Comparison of ENCODE assay signal across 13 cellular contexts in the genomic region with DNA sequence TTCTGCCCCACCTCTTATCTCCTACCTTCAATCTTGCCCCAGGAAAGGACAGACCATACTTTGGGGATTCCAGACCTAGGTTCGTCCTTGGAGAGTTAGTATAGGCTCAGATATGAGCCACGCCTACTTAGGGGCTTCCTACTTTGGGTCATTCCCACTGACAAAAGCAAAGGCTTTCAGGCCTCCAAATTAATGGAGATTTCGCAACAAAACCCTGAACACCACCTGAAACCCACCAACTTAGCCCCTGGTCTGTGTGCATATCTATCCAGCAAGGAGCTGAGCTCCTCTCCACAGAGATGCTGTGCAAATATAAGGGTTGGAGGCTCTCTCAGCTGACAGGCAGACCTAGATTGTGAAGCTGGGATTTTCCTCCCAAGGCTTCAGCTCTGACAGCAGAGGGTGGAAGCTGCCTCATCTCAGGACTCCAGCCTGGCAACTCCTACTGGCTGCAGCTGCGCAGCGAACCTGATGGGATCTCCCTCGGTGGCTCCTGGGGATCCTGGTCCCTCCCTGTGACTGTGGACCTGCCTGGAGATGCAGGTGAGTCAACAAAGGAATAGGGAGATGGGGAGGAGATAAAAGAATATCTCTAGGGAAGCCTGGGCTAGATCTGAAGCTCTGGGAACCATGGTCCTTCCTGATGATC. TPM values are rescaled to one million over a fixed set of nuclear protein-coding genes. Genes with fewer than 3 reads are reported as not detected.
DNase-seq lines count a peak whose midpoint lies in the region; TF ChIP-seq lines count a peak whose summit lies in the region.
"Had no signal": no experiment of that assay in that cellular context is flagged by ENCODE, and none has a peak within 500 bp of the region (broad histone marks: within the 10 kb centered on the region; RNA-seq: fewer than 3 reads in every experiment).

No MANE protein-coding gene starts in this region.

- peaks cover 1% of the 10 kb centered on the region for H3K27me3 Mint-ChIP-seq in progenitor cell of endocrine pancreas

- TF ChIP-seq CTCF in sigmoid colon (IDR thresholded peaks at IDR 0.05), result no peak
- no peak for TF ChIP-seq CTCF in A673 (conservative IDR thresholded peaks at IDR 0.05; ENCODE audit: low read depth, low read length)
- no peak for TF ChIP-seq CTCF in progenitor cell of endocrine pancreas (IDR thresholded peaks at IDR 0.05; ENCODE audit: unreplicated experiment)

- TF ChIP-seq EP300 in sigmoid colon (IDR thresholded peaks at IDR 0.05), result no peak

- H3K36me3 Mint-ChIP-seq in progenitor cell of endocrine pancreas (ENCODE audit: insufficient read depth), result no peaks in the 10 kb centered on the region
- H3K36me3 Mint-ChIP-seq: CD14-positive monocyte; CD8-positive, alpha-beta T cell had no signal

- DNase-seq in NCI-H146 (lab: John Stamatoyannopoulos, UW), result peak; percentile 63
- peak; percentile 59 for DNase-seq in NCI-H526 treated with DMSO at 0.1 percent for 48 hours (lab: John Stamatoyannopoulos, UW)
- DNase-seq in sigmoid colon, result peak; percentile 20
- no peak for DNase-seq in A673 (ENCODE audit: low spot score)
- DNase-seq in progenitor cell of endocrine pancreas (ENCODE audit: low spot score, unreplicated experiment), result no peak
- DNase-seq: CD8-positive, alpha-beta T cell; COR-L47; GF-D8; KG1 had no signal

- CTCF ChIA-PET in A673 (lab: Charles Lee), result no interaction called here

- H3K9me3 ChIP-seq in sigmoid colon (no peaks in the 10 kb centered on the region), A673 (ENCODE audit: low read depth, low read length, poor library complexity, severe bottlenecking) (no peaks in the 10 kb centered on the region)

- POLR2A ChIA-PET in A673 (lab: Charles Lee; ENCODE audit: low non-redundant PET), result no interaction called here

- no peak overlapping the region for H3K27ac Mint-ChIP-seq in progenitor cell of endocrine pancreas
- H3K27ac Mint-ChIP-seq: CD14-positive monocyte; CD8-positive, alpha-beta T cell had no signal

- no peak overlapping the region for H3K27ac ChIP-seq in sigmoid colon
- H3K27ac ChIP-seq in A673 (ENCODE audit: low read depth, low read length, poor library complexity, severe bottlenecking), result no peak overlapping the region
- H3K27ac ChIP-seq: HL-60 had no signal

- H3K4me1 ChIP-seq in sigmoid colon (no peaks in the 10 kb centered on the region), A673 (ENCODE audit: insufficient read depth, low read length, poor library complexity, severe bottlenecking) (no peaks in the 10 kb centered on the region)

- H3K4me1 Mint-ChIP-seq in progenitor cell of endocrine pancreas (ENCODE audit: low read depth), result peaks cover 7% of the 10 kb centered on the region

- H3K4me3 ChIP-seq in sigmoid colon (no peak overlapping the region), A673 (ENCODE audit: low read depth, low read length, poor library complexity, severe bottlenecking) (no peak overlapping the region)

- H3K9me3 Mint-ChIP-seq in progenitor cell of endocrine pancreas (ENCODE audit: low read depth), result no peaks in the 10 kb centered on the region
- H3K9me3 Mint-ChIP-seq: CD8-positive, alpha-beta T cell had no signal

- no peak overlapping the region for H3K4me3 Mint-ChIP-seq in progenitor cell of endocrine pancreas (ENCODE audit: low read depth)
- H3K4me3 Mint-ChIP-seq: CD14-positive monocyte; CD8-positive, alpha-beta T cell had no signal

- no TSS peak for BruUV-seq in A673 (replicated peaks; lab: Mats Ljungman, UMichigan)

- H3K36me3 ChIP-seq in sigmoid colon (no peaks in the 10 kb centered on the region), A673 (ENCODE audit: insufficient read depth, low read length, poor library complexity, severe bottlenecking) (no peaks in the 10 kb centered on the region)

- intact Hi-C loops in sigmoid colon (cut with DNase I), result no loop called here
- intact Hi-C loops in A673 (cut with micrococcal nuclease; ENCODE audit: unreplicated experiment), result no loop called here

- no peak for TF ChIP-seq POLR2A in sigmoid colon (IDR thresholded peaks at IDR 0.05)

- 94 to 95% methylated on average over 6 of the region's 6 CpGs for WGBS in sigmoid colon, 2 donors

- H3K27me3 ChIP-seq in sigmoid colon, result no peaks in the 10 kb centered on the region
- no peaks in the 10 kb centered on the region for H3K27me3 ChIP-seq in A673 (replicated peaks; ENCODE audit: insufficient read depth, low read depth, low read length, poor library complexity)

RNA-seq across cellular contexts. Expression of a gene that starts 2.1 kb away (rescaled TPM):
- total RNA-seq in sigmoid colon (not detected), A673 (2021) (not detected in 2 replicates), progenitor cell of endocrine pancreas (0.31 TPM in 1 of 2 replicates, not detected in the other)
- polyA plus RNA-seq in sigmoid colon, result not detected
- total RNA-seq: CD8-positive, alpha-beta T cell; H4 had no signal
- polyA plus RNA-seq: BJ, CD14-positive monocyte had no signal

RNA-seq across cellular contexts. Expression of a gene that starts 19.1 kb away (rescaled TPM):
- 1 to 10 TPM in 2 of 4 donors, under 1 TPM in 2; 0.66 to 3.4 (median 1.2) TPM for total RNA-seq in sigmoid colon
- 10 to 100 TPM; 11.4 to 65.7 (median 17.1) TPM for polyA plus RNA-seq in sigmoid colon
- 296 and 309 TPM in 2 replicates for total RNA-seq in A673 (2021)
- total RNA-seq in progenitor cell of endocrine pancreas, result 49.4 and 50.9 TPM in 2 replicates

RNA-seq across cellular contexts. Expression of a gene that starts 28.1 kb away (rescaled TPM):
- total RNA-seq in sigmoid colon (10 to 100 TPM; 26.8 to 39.6 (median 29.5) TPM), A673 (2021) (47.4 and 53.7 TPM in 2 replicates), progenitor cell of endocrine pancreas (46.0 and 50.8 TPM in 2 replicates)
- polyA plus RNA-seq in sigmoid colon, result 100 to 1,000 TPM in 1 of 3 donors, 10 to 100 TPM in 2; 43.2 to 155 (median 63.6) TPM

RNA-seq across cellular contexts. Expression of a gene that starts 38.9 kb away (rescaled TPM):
- total RNA-seq in sigmoid colon (10 to 100 TPM in 3 of 4 donors, 1 to 10 TPM in 1; 8.8 to 33.8 (median 10.2) TPM), A673 (2021) (not detected in 2 replicates), progenitor cell of endocrine pancreas (0.53 and 1.2 TPM in 2 replicates)
- polyA plus RNA-seq in sigmoid colon, result 1 to 10 TPM; 1.2 to 9.5 (median 1.8) TPM
- total RNA-seq: CD8-positive, alpha-beta T cell had no signal
- polyA plus RNA-seq: BJ, CD14-positive monocyte had no signal

RNA-seq across cellular contexts. Expression of a gene that starts 49.9 kb away (rescaled TPM):
- 10 to 100 TPM; 25.3 to 33.4 (median 29.6) TPM for total RNA-seq in sigmoid colon
- 10 to 100 TPM; 34.2 to 43.9 (median 36.6) TPM for polyA plus RNA-seq in sigmoid colon
- 36.7 TPM in 2 replicates for total RNA-seq in A673 (2021)
- total RNA-seq in progenitor cell of endocrine pancreas, result 30.2 and 30.4 TPM in 2 replicates

Comparison
In these comparisons a context has a peak if more than half of its experiments do, and no peak if none do; other contexts are left out.
1. DNase-seq: peak in NCI-H146 (single experiment), NCI-H526 treated with DMSO at 0.1 percent for 48 hours (single experiment) and sigmoid colon (single experiment); none in A673 (single experiment) and progenitor cell of endocrine pancreas (single experiment).
2. RNA of a gene that starts 19.1 kb away (total RNA-seq): 296 to 309 TPM in A673 and 49.4 to 50.9 TPM in progenitor cell of endocrine pancreas; 0.66 to 3.4 TPM in sigmoid colon; every median in the first group is over 10 times any median in the second.